ENCODE assay signal across 17 cellular contexts in the genomic region with DNA sequence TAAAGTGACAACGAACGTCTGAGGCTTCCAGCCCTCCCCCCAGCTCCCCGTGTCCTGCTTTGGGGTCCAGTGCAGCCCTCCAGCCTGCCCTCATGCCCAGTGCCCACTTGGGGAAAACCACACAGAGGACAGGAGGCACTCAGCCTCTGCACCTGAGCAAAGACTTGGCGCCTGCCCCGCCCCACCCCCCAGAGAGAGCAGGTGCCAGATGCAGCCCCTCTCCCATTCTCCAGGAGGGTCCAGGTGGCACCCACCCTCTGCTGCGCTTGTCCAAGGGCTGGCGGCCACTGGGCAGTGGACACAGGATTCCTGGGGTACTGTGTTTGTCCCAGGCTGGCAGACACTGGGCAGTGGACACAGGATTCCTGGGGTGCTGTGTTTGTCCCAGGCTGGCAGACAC. TPM values are rescaled to one million over a fixed set of nuclear protein-coding genes. Genes with fewer than 3 reads are reported as not detected.
A peak's percentile ranks its signal among the peaks of the same experiment; 100 is the strongest.
DNase-seq lines count a peak whose midpoint lies in the region; ATAC-seq and TF ChIP-seq lines count a peak whose summit lies in the region.
"Had no signal": no experiment of that assay in that cellular context is flagged by ENCODE, and none has a peak within 500 bp of the region (broad histone marks: within the 10 kb centered on the region; RNA-seq: fewer than 3 reads in every experiment).

No MANE protein-coding gene starts in this region.

- ATAC-seq in right lobe of liver, result no peak
- ATAC-seq: GM23338 had no signal

- CTCF ChIA-PET in RWPE1 (lab: Yijun Ruan, JAX), result no interaction called here

- H4K20me1 ChIP-seq in osteoblast (ENCODE audit: insufficient read depth, low read length), result peaks cover 7% of the 10 kb centered on the region

- H3K27ac ChIP-seq in RWPE1 (peak overlapping the region; percentile 51; the same call in 1 of the 2 replicates), osteoblast (ENCODE audit: low read depth, low read length) (no peak overlapping the region), right lobe of liver (no peak overlapping the region)

- H3K36me3 ChIP-seq in osteoblast (ENCODE audit: insufficient read depth, low read length) (peaks cover 20% of the 10 kb centered on the region), right lobe of liver (peaks cover 0 to 18% (median 8%) of the 10 kb centered on the region in 4 donors)

- TF ChIP-seq CTCF in GM20000 (IDR thresholded peaks at IDR 0.05; ENCODE audit: extremely low read depth, missing control alignments) (no peak), RWPE1 (conservative IDR thresholded peaks at IDR 0.05; ENCODE audit: low read depth) (no peak), osteoblast (IDR thresholded peaks at IDR 0.05; ENCODE audit: extremely low read depth, low read depth, low read length) (no peak), right lobe of liver (IDR thresholded peaks at IDR 0.05) (no peak)

- intact Hi-C loops in right lobe of liver (cut with DNase I), result no loop called here

- no peak overlapping the region for H3K4me3 ChIP-seq in osteoblast (ENCODE audit: insufficient read depth, low read length)
- no peak overlapping the region for H3K4me3 ChIP-seq in right lobe of liver
- H3K4me3 ChIP-seq: GM23338, HAP-1 had no signal

- DNase-seq in GM20000 (ENCODE audit: low spot score) (peak; percentile 9), RWPE1 (ENCODE audit: low spot score) (no peak), osteoblast (ENCODE audit: insufficient read length, low spot score, missing footprints) (peak; percentile 85), right lobe of liver (no peak), SHP77 treated with DMSO at 0.1 percent for 48 hours (lab: John Stamatoyannopoulos, UW) (no peak), DMS79 treated with DMSO at 0.1 percent for 48 hours (lab: John Stamatoyannopoulos, UW) (no peak)
- DNase-seq: C1 segment of cervical spinal cord, Calu3, COR-L47, DMS53, DND-41, HFFc6 had no signal

- no peak overlapping the region for H2AFZ ChIP-seq in osteoblast (ENCODE audit: low read length)
- H2AFZ ChIP-seq: GM23338 had no signal

- no peaks in the 10 kb centered on the region for H3K27me3 ChIP-seq in osteoblast (ENCODE audit: insufficient read depth, low read length)
- H3K27me3 ChIP-seq in right lobe of liver, result no peaks in the 10 kb centered on the region

- TF ChIP-seq POLR2A in right lobe of liver (IDR thresholded peaks at IDR 0.05), result no peak

- POLR2A ChIA-PET in RWPE1 (lab: Yijun Ruan, JAX; ENCODE audit: low non-redundant PET), result no interaction called here

- WGBS in right lobe of liver (ENCODE audit: insufficient coverage, low coverage, low lambda C conversion rate, missing lambda C conversion rate), result 100% methylated on average over 1 of the region's 7 CpGs

- H3K4me2 ChIP-seq in osteoblast (ENCODE audit: insufficient read depth, low read length), result no peak overlapping the region
- H3K4me2 ChIP-seq: GM23338 had no signal

- peaks cover under 1% of the 10 kb centered on the region for H3K79me2 ChIP-seq in osteoblast (ENCODE audit: insufficient read depth, low read length)

- H3K4me1 ChIP-seq in osteoblast (ENCODE audit: insufficient read depth, low read length) (no peaks in the 10 kb centered on the region), right lobe of liver (no peaks in the 10 kb centered on the region)
- H3K4me1 ChIP-seq: HAP-1 had no signal

- H3K9me3 ChIP-seq in osteoblast (ENCODE audit: low read depth, low read length) (no peaks in the 10 kb centered on the region), right lobe of liver (no peaks in the 10 kb centered on the region)
- H3K9me3 ChIP-seq: HAP-1 had no signal

RNA-seq across cellular contexts. Expression of gene RNH1, which starts 15.7 kb away (rescaled TPM):
- total RNA-seq in osteoblast (441 and 506 TPM in 2 replicates), right lobe of liver (100 to 1,000 TPM in 2 of 6 experiments, 10 to 100 TPM in 4; 66.4 to 135 (median 76.2) TPM)

RNA-seq across cellular contexts. Expression of gene PTDSS2, which starts 41.3 kb away (rescaled TPM):
- 33.0 and 36.2 TPM in 2 replicates for total RNA-seq in osteoblast
- total RNA-seq in right lobe of liver, result 10 to 100 TPM in 4 of 6 experiments, 1 to 10 TPM in 2; 8.4 to 21.9 (median 11.4) TPM

RNA-seq across cellular contexts. Expression of gene HRAS, which starts 44.0 kb away (rescaled TPM):
- total RNA-seq in osteoblast (28.6 and 35.7 TPM in 2 replicates), right lobe of liver (10 to 100 TPM in 5 of 6 experiments, 1 to 10 TPM in 1; 7.6 to 20.9 (median 14.8) TPM)

RNA-seq across cellular contexts. Expression of gene LRRC56, which starts 46.0 kb away (rescaled TPM):
- total RNA-seq in osteoblast, result 0.88 and 1.1 TPM in 2 replicates
- total RNA-seq in right lobe of liver, result 1 to 10 TPM in 1 of 6 experiments, under 1 TPM in 4, not detected in 1; 0.12 to 1.1 (median 0.71) TPM
- total RNA-seq: A172 had no signal

RNA-seq across cellular contexts. Expression of gene ANO9, which starts 49.5 kb away (rescaled TPM):
- total RNA-seq in osteoblast, result under 0.01 TPM in 1 of 2 replicates, not detected in the other
- 1 to 10 TPM in 1 of 6 experiments, under 1 TPM in 4, not detected in 1; 0.09 to 1.0 (median 0.28) TPM for total RNA-seq in right lobe of liver
- total RNA-seq: A172, A673, H4, HFFc6 had no signal

Comparison
In these comparisons a context has a peak if more than half of its experiments do, and no peak if none do; other contexts are left out.
1. DNase-seq: peak in GM20000 (single experiment) and osteoblast (single experiment); none in RWPE1 (single experiment), right lobe of liver (0 of 3), SHP77 treated with DMSO at 0.1 percent for 48 hours (single experiment) and DMS79 treated with DMSO at 0.1 percent for 48 hours (single experiment).